Comparison of ENCODE assay signal across 9 cellular contexts in the genomic region with DNA sequence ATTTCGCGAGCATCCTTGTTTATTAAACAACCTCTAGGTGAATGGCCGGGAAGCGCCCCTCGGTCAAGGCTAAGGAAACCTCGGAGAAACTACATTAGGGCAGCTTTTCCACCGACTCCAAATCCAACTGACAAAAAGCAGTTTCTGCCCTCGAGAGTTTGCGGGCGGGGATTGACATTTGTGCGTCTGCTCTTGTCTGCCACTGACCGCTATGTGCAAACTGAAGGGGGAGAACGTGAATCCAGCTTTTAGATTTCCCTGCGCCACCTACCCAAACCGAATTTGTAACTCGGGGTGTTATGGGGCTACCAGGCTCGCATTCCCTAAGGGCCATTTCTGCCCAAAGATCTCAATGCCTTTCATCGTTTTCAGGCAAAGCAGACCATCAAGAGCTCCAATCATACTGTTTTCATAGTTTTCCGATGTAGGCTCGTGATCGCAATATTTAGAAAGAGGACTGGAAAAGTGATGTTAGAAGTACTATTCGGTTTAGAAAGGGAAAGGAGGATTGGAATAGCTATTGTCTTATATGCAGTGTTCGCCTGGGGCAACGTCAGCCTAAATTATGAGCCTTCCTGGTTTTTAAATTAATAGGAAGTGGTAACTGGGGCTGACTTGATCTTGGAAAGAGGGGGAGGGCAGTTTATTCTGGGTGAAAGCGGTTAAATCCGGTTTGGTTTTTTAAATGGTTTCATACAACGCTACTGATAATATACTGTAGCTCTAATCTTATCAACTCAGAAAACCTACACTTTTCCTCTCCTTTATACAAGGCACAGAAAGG. TPM values are rescaled to one million over a fixed set of nuclear protein-coding genes. Genes with fewer than 3 reads are reported as not detected.
DNase-seq lines count a peak whose midpoint lies in the region; ATAC-seq and TF ChIP-seq lines count a peak whose summit lies in the region.
"Had no signal": no experiment of that assay in that cellular context is flagged by ENCODE, and none has a peak within 500 bp of the region (broad histone marks: within the 10 kb centered on the region; RNA-seq: fewer than 3 reads in every experiment).

No MANE protein-coding gene starts in this region.

- H3K27me3 ChIP-seq in right cardiac atrium (ENCODE audit: control insufficient read depth, insufficient read depth), result no peaks in the 10 kb centered on the region

- H3K4me1 ChIP-seq in right cardiac atrium (ENCODE audit: control insufficient read depth, insufficient read depth, low read length), result no peaks in the 10 kb centered on the region

- no peaks in the 10 kb centered on the region for H3K9me3 ChIP-seq in right cardiac atrium (ENCODE audit: control insufficient read depth, low read length)

- no peak for ATAC-seq in activated CD8-positive, alpha-beta T cell treated with anti-CD3 and anti-CD28 coated beads for 36 hours
- ATAC-seq in right cardiac atrium (no peak), sciatic nerve (peak; percentile 60)

- POLR2A ChIA-PET in activated CD8-positive, alpha-beta T cell treated with anti-CD3 and anti-CD28 coated beads for 36 hours (lab: Charles Lee), result interaction anchor here (0.6 to 1.3 kb wide), 4 partner anchors 10 to 58 kb away, joined by 3 to 4 read pairs (median 3); no protein-coding TSS in a partner anchor

- H3K4me3 ChIP-seq in GM12865 (ENCODE audit: low read depth, low read length) (peak overlapping the region; percentile 56), right cardiac atrium (ENCODE audit: low read length) (peak overlapping the region; percentile 61)

- H3K4me1 Mint-ChIP-seq in activated CD8-positive, alpha-beta T cell treated with anti-CD3 and anti-CD28 coated beads for 36 hours (ENCODE audit: low read depth), result peaks cover 35% of the 10 kb centered on the region

- H3K4me3 Mint-ChIP-seq in activated CD8-positive, alpha-beta T cell treated with anti-CD3 and anti-CD28 coated beads for 36 hours, result peak overlapping the region; percentile 87

- 12% methylated on average over 27 of the region's 27 CpGs for WGBS in right cardiac atrium

- peak; percentile 19 for DNase-seq in GM12865 (ENCODE audit: low read depth)
- DNase-seq in activated CD8-positive, alpha-beta T cell treated with anti-CD3 and anti-CD28 coated beads for 36 hours, result peak; percentile 48
- DNase-seq in right cardiac atrium, result no peak
- DNase-seq in sciatic nerve (ENCODE audit: low spot score), result no peak
- no peak for DNase-seq in RPMI8226
- no peak for DNase-seq in NCI-H2081 (lab: John Stamatoyannopoulos, UW)
- DNase-seq in HuH-7 (ENCODE audit: low spot score), result no peak
- no peak for DNase-seq in SHP77 treated with DMSO at 0.1 percent for 48 hours (lab: John Stamatoyannopoulos, UW)
- DNase-seq: left cardiac atrium had no signal

- H3K27ac Mint-ChIP-seq in activated CD8-positive, alpha-beta T cell treated with anti-CD3 and anti-CD28 coated beads for 36 hours, result peak overlapping the region; percentile 21

- CTCF ChIA-PET in activated CD8-positive, alpha-beta T cell treated with anti-CD3 and anti-CD28 coated beads for 36 hours (lab: Charles Lee), result interaction anchor here (0.6 to 1.4 kb wide), 5 partner anchors 18 to 89 kb away, joined by 3 to 5 read pairs (median 4); no protein-coding TSS in a partner anchor

- peaks cover 15% of the 10 kb centered on the region for H3K27me3 Mint-ChIP-seq in activated CD8-positive, alpha-beta T cell treated with anti-CD3 and anti-CD28 coated beads for 36 hours

- intact Hi-C loops in activated CD8-positive, alpha-beta T cell treated with anti-CD3 and anti-CD28 coated beads for 36 hours (cut with micrococcal nuclease), result loop anchor here (5.0 kb wide), 2 partner anchors 44 to 149 kb away; partner anchors contain the start of gene BCAT1
- intact Hi-C loops in right cardiac atrium (cut with DNase I) (no loop called here), sciatic nerve (cut with DNase I) (no loop called here)

- H3K9me3 Mint-ChIP-seq in activated CD8-positive, alpha-beta T cell treated with anti-CD3 and anti-CD28 coated beads for 36 hours, result peaks cover 3% of the 10 kb centered on the region

- H3K27ac ChIP-seq in right cardiac atrium (ENCODE audit: low read length), result peak overlapping the region; percentile 16

- TF ChIP-seq CTCF in GM12865 (IDR thresholded peaks at IDR 0.05; ENCODE audit: insufficient read depth, low read depth, low read length, missing control alignments), result no peak
- TF ChIP-seq CTCF in activated CD8-positive, alpha-beta T cell treated with anti-CD3 and anti-CD28 coated beads for 36 hours (IDR thresholded peaks at IDR 0.05), result no peak

- H3K36me3 Mint-ChIP-seq in activated CD8-positive, alpha-beta T cell treated with anti-CD3 and anti-CD28 coated beads for 36 hours (ENCODE audit: low read depth), result peaks cover 11% of the 10 kb centered on the region

RNA-seq across cellular contexts. Expression of gene BCAT1, which starts 45.4 kb away (rescaled TPM):
- 10 to 100 TPM; 53.3 to 55.6 TPM for total RNA-seq in activated CD8-positive, alpha-beta T cell treated with anti-CD3 and anti-CD28 coated beads for 36 hours
- total RNA-seq in right cardiac atrium, result 1 to 10 TPM; 5.1 to 9.0 (median 6.2) TPM
- 0.86 TPM for polyA plus RNA-seq in right cardiac atrium
- 15.2 TPM for total RNA-seq in sciatic nerve

Comparison
In these comparisons a context has a peak if more than half of its experiments do, and no peak if none do; other contexts are left out.
1. DNase-seq: peak in GM12865 (single experiment) and activated CD8-positive, alpha-beta T cell treated with anti-CD3 and anti-CD28 coated beads for 36 hours (single experiment); none in right cardiac atrium (0 of 3), sciatic nerve (single experiment), RPMI8226 (single experiment), NCI-H2081 (0 of 2), HuH-7 (single experiment) and SHP77 treated with DMSO at 0.1 percent for 48 hours (single experiment).